Comparison of ENCODE assay signal across 8 cellular contexts in genomic region chr7:73738612-73739386, GRCh38. TPM values are rescaled to one million over a fixed set of nuclear protein-coding genes. Genes with fewer than 3 reads are reported as not detected.
DNase-seq lines count a peak whose midpoint lies in the region; ATAC-seq and TF ChIP-seq lines count a peak whose summit lies in the region.

Gene ABHD11, minus strand, starts transcription at chr7:73738802. Its CDS starts 32 bp downstream, at chr7:73738770.

- TF ChIP-seq CTCF in BJ (IDR thresholded peaks at IDR 0.05; ENCODE audit: insufficient read depth, low read depth, low read length), result no peak

- H3K27me3 ChIP-seq in BJ (ENCODE audit: control insufficient read depth, insufficient read depth, low read length) (no peaks in the 10 kb centered on the region), layer of hippocampus (ENCODE audit: control insufficient read depth, insufficient read depth, low read length) (no peaks in the 10 kb centered on the region)

- peak within 1 kb of the TSS; percentile 76 for H3K4me3 ChIP-seq in BJ (ENCODE audit: low read depth, low read length)

- H3K27ac ChIP-seq in cingulate gyrus (ENCODE audit: low read depth, low read length), result peak within 1 kb of the TSS; percentile 89
- H3K27ac ChIP-seq in layer of hippocampus (ENCODE audit: low read depth, low read length), result peak within 1 kb of the TSS; percentile 76

- POLR2A ChIA-PET in BJ (lab: Charles Lee), result no interaction called here

- H3K36me3 ChIP-seq in BJ (ENCODE audit: control insufficient read depth, insufficient read depth, low read length), result peaks cover 4% of the 10 kb centered on the region

- peak; percentile 73 for DNase-seq in BJ (ENCODE audit: low read depth)
- peak; percentile 89 to 98 for DNase-seq in NCI-H526 (lab: John Stamatoyannopoulos, UW)
- peak; percentile 99 for DNase-seq in activated CD4-positive, alpha-beta T cell treated with anti-CD3 and anti-CD28 coated beads for 48 hours
- DNase-seq in stimulated activated CD4-positive, alpha-beta T cell treated with anti-CD3 and anti-CD28 coated beads, Interleukin-1b, Interleukin-23, amount 100 ng/mL, for 24 hours (ENCODE audit: low read depth in 4 of 4, low spot score in 1 of 4), result peak; percentile 98 to 100 (median 99)

- peak; percentile 93 for ATAC-seq in GM19324 (IDR thresholded peaks at IDR 0.05; ENCODE audit: low FRiP score, unreplicated experiment)
- peak; percentile 87 for ATAC-seq in HG03460 (IDR thresholded peaks at IDR 0.05; ENCODE audit: unreplicated experiment)

- CTCF ChIA-PET in BJ (lab: Yijun Ruan, JAX), result interaction anchor here (1.8 to 8.7 kb wide), 2 partner anchors 13 to 132 kb away, joined by 8 to 92 read pairs; no protein-coding TSS in a partner anchor

RNA-seq across cellular contexts. Expression of gene ABHD11, which starts in this region (rescaled TPM):
- 11.6 and 16.9 TPM in 2 replicates for polyA plus RNA-seq in BJ (2011; rRNA removed)
- 8.2 and 9.9 TPM in 2 replicates for polyA minus RNA-seq in BJ (2011; rRNA and poly(A)+ RNA removed)

Comparison
In these comparisons a context has a peak if more than half of its experiments do, and no peak if none do; other contexts are left out.
1. Peak in every context shown above with its lines: DNase-seq, ATAC-seq, H3K4me3 ChIP-seq and H3K27ac ChIP-seq.